29 cellular contexts compared by ENCODE assay signal in genomic region chr14:104087505-104087904, GRCh38. TPM values are rescaled to one million over a fixed set of nuclear protein-coding genes. Genes with fewer than 3 reads are reported as not detected.
DNase-seq lines count a peak whose midpoint lies in the region; ATAC-seq and TF ChIP-seq lines count a peak whose summit lies in the region.
"Had no signal": no experiment of that assay in that cellular context is flagged by ENCODE, and none has a peak within 500 bp of the region (broad histone marks: within the 10 kb centered on the region; RNA-seq: fewer than 3 reads in every experiment).

No MANE protein-coding gene starts in this region.

- H3K9me3 ChIP-seq in heart right ventricle (no peaks in the 10 kb centered on the region), mucosa of descending colon (no peaks in the 10 kb centered on the region), testis (no peaks in the 10 kb centered on the region)
- H3K9me3 ChIP-seq: adrenal gland had no signal

- no peak for TF ChIP-seq CTCF in heart right ventricle (IDR thresholded peaks at IDR 0.05)
- TF ChIP-seq CTCF in mucosa of descending colon (IDR thresholded peaks at IDR 0.05), result no peak
- no peak for TF ChIP-seq CTCF in testis (IDR thresholded peaks at IDR 0.05)

- intact Hi-C loops in heart right ventricle (cut with DNase I), result no loop called here
- intact Hi-C loops in Right ventricle myocardium inferior (cut with DNase I), result no loop called here
- intact Hi-C loops in left ventricle myocardium superior (cut with micrococcal nuclease), result no loop called here
- intact Hi-C loops in mucosa of descending colon (cut with DNase I, micrococcal nuclease), result no loop called here
- intact Hi-C loops in testis (cut with DNase I; ENCODE audit: low total_unique reads), result no loop called here

- WGBS in heart right ventricle, 2 donors, result 83 to 89% methylated on average over 17 of the region's 17 CpGs
- 89 to 90% methylated on average over 2 to 17 of the region's 17 CpGs for WGBS in testis, 2 donors

- H3K27me3 ChIP-seq in heart right ventricle (peaks cover 8 to 40% (median 28%) of the 10 kb centered on the region in 7 donors), testis (no peaks in the 10 kb centered on the region)
- H3K27me3 ChIP-seq: adrenal gland had no signal

- H3K27ac ChIP-seq in heart right ventricle, result peak overlapping the region in 6 of 10 donors; percentile 31 to 68 (median 52)
- no peak overlapping the region for H3K27ac ChIP-seq in testis
- H3K27ac ChIP-seq: adrenal gland, dorsolateral prefrontal cortex, KMS-11, SK-N-MC, spleen had no signal

- H3K4me3 ChIP-seq in heart right ventricle (no peak overlapping the region), mucosa of descending colon (no peak overlapping the region), testis (no peak overlapping the region)
- H3K4me3 ChIP-seq: adrenal gland, dorsolateral prefrontal cortex, SK-N-MC, spleen had no signal

- H3K4me1 ChIP-seq in heart right ventricle (peaks cover 0 to 34% (median 11%) of the 10 kb centered on the region in 9 donors), mucosa of descending colon (ENCODE audit: low read depth) (peaks cover 56% of the 10 kb centered on the region), testis (peaks cover 5% of the 10 kb centered on the region)

- peak in 1 of 8 donors; percentile 20 for ATAC-seq in heart right ventricle
- no peak for ATAC-seq in Right ventricle myocardium inferior
- no peak for ATAC-seq in left ventricle myocardium superior
- ATAC-seq in mucosa of descending colon, result no peak
- no peak for ATAC-seq in HG03469 (IDR thresholded peaks at IDR 0.05; ENCODE audit: unreplicated experiment)
- ATAC-seq: activated CD4-positive, CD25-positive, alpha-beta regulatory T cell treated with anti-CD3 and anti-CD28 coated beads, Interleukin-2, amount 50 U/mL, for 24 hours; activated CD8-positive, alpha-beta T cell treated with anti-CD3 and anti-CD28 coated beads for 36 hours; naive thymus-derived CD8-positive, alpha-beta T cell; stimulated activated naive CD8-positive, alpha-beta T cell treated with anti-CD3 and anti-CD28 coated beads, Interleukin-15, Interleukin-2, amounts not matched to agents 100 U/mL and 50 U/mL, for 24 hours had no signal

- H3K36me3 ChIP-seq in heart right ventricle (no peaks in the 10 kb centered on the region), mucosa of descending colon (ENCODE audit: low read depth) (no peaks in the 10 kb centered on the region), testis (ENCODE audit: low read depth, missing control alignments) (no peaks in the 10 kb centered on the region)
- H3K36me3 ChIP-seq: adrenal gland, spleen had no signal

- DNase-seq in heart right ventricle (no peak), Right ventricle myocardium inferior (ENCODE audit: missing footprints) (no peak), left ventricle myocardium superior (peak; percentile 32), mucosa of descending colon (peak; percentile 38 to 52 (median 51)), GM19238 (ENCODE audit: insufficient read length, low spot score) (no peak), KG1 (lab: John Stamatoyannopoulos, UW) (no peak), testis (no peak)
- DNase-seq: activated CD8-positive, alpha-beta memory T cell treated with anti-CD3 and anti-CD28 coated beads, Interleukin-2, amount 50 U/mL, for 48 hours; activated CD8-positive, alpha-beta T cell treated with anti-CD3 and anti-CD28 coated beads for 36 hours; activated naive CD4-positive, alpha-beta T cell treated with anti-CD3 and anti-CD28 coated beads, Interleukin-2, amount 10 ng/mL, durations not matched to agents 7 days and 5 days; CD4-positive, alpha-beta memory T cell; DND-41; GF-D8; hypothalamus; midbrain; MM.1S; NCI-H2029; retina; spleen; stimulated activated CD4-positive, alpha-beta T cell treated with anti-CD3 and anti-CD28 coated beads, Interleukin-2, amount 100 ng/mL, for 24 hours; stimulated activated naive CD8-positive, alpha-beta T cell treated with anti-CD3 and anti-CD28 coated beads, Interleukin-15, Interleukin-2, amounts not matched to agents 100 U/mL and 50 U/mL, for 24 hours had no signal

- no peak for TF ChIP-seq POLR2A in testis (IDR thresholded peaks at IDR 0.05)

RNA-seq across cellular contexts. Expression of gene ASPG, which starts 2.0 kb away (rescaled TPM):
- total RNA-seq in heart right ventricle, result 10 to 100 TPM in 8 of 10 donors, 1 to 10 TPM in 2; 6.0 to 32.0 (median 16.3) TPM
- 10 to 100 TPM in 1 of 2 donors, 1 to 10 TPM in 1; 2.8 to 13.8 TPM for polyA plus RNA-seq in heart right ventricle
- total RNA-seq in Right ventricle myocardium inferior, result 27.5 TPM
- 28.2 TPM for total RNA-seq in left ventricle myocardium superior
- 10 to 100 TPM in 2 of 3 donors, 1 to 10 TPM in 1; 2.1 to 15.0 (median 14.2) TPM for total RNA-seq in mucosa of descending colon
- total RNA-seq in testis, result 1 to 10 TPM; 2.7 to 3.7 TPM
- polyA plus RNA-seq in testis (ENCODE audit: insufficient read depth, low read depth, low replicate concordance), result 3.3 TPM
- total RNA-seq: A172; activated CD8-positive, alpha-beta T cell treated with anti-CD3 and anti-CD28 coated beads for 36 hours; CD4-positive, alpha-beta memory T cell; naive thymus-derived CD8-positive, alpha-beta T cell had no signal
- polyA plus RNA-seq: CD4-positive, alpha-beta memory T cell; naive thymus-derived CD8-positive, alpha-beta T cell had no signal

RNA-seq across cellular contexts. Expression of gene KIF26A, which starts 50.9 kb away (rescaled TPM):
- 10 to 100 TPM in 1 of 10 donors, 1 to 10 TPM in 9; 5.7 to 12.2 (median 6.7) TPM for total RNA-seq in heart right ventricle
- 1 to 10 TPM; 4.1 to 5.9 TPM for polyA plus RNA-seq in heart right ventricle
- total RNA-seq in Right ventricle myocardium inferior, result 6.4 TPM
- total RNA-seq in left ventricle myocardium superior, result 6.0 TPM
- 1 to 10 TPM; 3.8 to 7.7 (median 6.5) TPM for total RNA-seq in mucosa of descending colon
- total RNA-seq in testis, result 10 to 100 TPM; 18.3 to 21.2 TPM
- polyA plus RNA-seq in testis (ENCODE audit: insufficient read depth, low read depth, low replicate concordance), result 5.6 TPM
- polyA plus RNA-seq: naive thymus-derived CD8-positive, alpha-beta T cell had no signal

Comparison
In these comparisons a context has a peak if more than half of its experiments do, and no peak if none do; other contexts are left out.
1. DNase-seq: peak in left ventricle myocardium superior (single experiment) and mucosa of descending colon (3 of 3); none in heart right ventricle (0 of 2), Right ventricle myocardium inferior (single experiment), GM19238 (single experiment), KG1 (single experiment) and testis (single experiment).
2. H3K27ac ChIP-seq: peak in heart right ventricle (6 of 10); none in testis (0 of 2).